1 cellular context compared by ENCODE assay signal in genomic region chr17:795276-795675, GRCh38.
TF ChIP-seq lines count a peak whose summit lies in the region.

No MANE protein-coding gene starts in this region.

TF ChIP-seq in WTC11, 78 proteins besides CTCF, POLR2A, EP300 and RAD21 (continued from another document):
- TF ChIP-seq, protein P1, sequence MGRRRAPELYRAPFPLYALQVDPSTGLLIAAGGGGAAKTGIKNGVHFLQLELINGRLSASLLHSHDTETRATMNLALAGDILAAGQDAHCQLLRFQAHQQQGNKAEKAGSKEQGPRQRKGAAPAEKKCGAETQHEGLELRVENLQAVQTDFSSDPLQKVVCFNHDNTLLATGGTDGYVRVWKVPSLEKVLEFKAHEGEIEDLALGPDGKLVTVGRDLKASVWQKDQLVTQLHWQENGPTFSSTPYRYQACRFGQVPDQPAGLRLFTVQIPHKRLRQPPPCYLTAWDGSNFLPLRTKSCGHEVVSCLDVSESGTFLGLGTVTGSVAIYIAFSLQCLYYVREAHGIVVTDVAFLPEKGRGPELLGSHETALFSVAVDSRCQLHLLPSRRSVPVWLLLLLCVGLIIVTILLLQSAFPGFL (CRISPR knock-in tag; IDR thresholded peaks at IDR 0.05; ENCODE audit: borderline replicate concordance) = no peak
- TF ChIP-seq ZNF219 (CRISPR knock-in tag; IDR thresholded peaks at IDR 0.05; ENCODE audit: borderline replicate concordance) (no peak), CREB1 (CRISPR knock-in tag; IDR thresholded peaks at IDR 0.05) (no peak), HMGA2 (CRISPR knock-in tag; IDR thresholded peaks at IDR 0.05) (no peak), ATF2 (CRISPR knock-in tag; IDR thresholded peaks at IDR 0.05; ENCODE audit: borderline replicate concordance, low read depth) (no peak), ZNF396 (CRISPR knock-in tag; IDR thresholded peaks at IDR 0.05; ENCODE audit: borderline replicate concordance) (no peak), FOXP4 (CRISPR knock-in tag; IDR thresholded peaks at IDR 0.05) (no peak), SOX15 (CRISPR knock-in tag; IDR thresholded peaks at IDR 0.05) (no peak)
- TF ChIP-seq, protein P2, sequence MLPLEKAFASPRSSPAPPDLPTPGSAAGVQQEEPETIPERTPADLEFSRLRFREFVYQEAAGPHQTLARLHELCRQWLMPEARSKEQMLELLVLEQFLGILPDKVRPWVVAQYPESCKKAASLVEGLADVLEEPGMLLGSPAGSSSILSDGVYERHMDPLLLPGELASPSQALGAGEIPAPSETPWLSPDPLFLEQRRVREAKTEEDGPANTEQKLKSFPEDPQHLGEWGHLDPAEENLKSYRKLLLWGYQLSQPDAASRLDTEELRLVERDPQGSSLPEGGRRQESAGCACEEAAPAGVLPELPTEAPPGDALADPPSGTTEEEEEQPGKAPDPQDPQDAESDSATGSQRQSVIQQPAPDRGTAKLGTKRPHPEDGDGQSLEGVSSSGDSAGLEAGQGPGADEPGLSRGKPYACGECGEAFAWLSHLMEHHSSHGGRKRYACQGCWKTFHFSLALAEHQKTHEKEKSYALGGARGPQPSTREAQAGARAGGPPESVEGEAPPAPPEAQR (CRISPR knock-in tag; IDR thresholded peaks at IDR 0.05) = no peak
- TF ChIP-seq, protein P3, sequence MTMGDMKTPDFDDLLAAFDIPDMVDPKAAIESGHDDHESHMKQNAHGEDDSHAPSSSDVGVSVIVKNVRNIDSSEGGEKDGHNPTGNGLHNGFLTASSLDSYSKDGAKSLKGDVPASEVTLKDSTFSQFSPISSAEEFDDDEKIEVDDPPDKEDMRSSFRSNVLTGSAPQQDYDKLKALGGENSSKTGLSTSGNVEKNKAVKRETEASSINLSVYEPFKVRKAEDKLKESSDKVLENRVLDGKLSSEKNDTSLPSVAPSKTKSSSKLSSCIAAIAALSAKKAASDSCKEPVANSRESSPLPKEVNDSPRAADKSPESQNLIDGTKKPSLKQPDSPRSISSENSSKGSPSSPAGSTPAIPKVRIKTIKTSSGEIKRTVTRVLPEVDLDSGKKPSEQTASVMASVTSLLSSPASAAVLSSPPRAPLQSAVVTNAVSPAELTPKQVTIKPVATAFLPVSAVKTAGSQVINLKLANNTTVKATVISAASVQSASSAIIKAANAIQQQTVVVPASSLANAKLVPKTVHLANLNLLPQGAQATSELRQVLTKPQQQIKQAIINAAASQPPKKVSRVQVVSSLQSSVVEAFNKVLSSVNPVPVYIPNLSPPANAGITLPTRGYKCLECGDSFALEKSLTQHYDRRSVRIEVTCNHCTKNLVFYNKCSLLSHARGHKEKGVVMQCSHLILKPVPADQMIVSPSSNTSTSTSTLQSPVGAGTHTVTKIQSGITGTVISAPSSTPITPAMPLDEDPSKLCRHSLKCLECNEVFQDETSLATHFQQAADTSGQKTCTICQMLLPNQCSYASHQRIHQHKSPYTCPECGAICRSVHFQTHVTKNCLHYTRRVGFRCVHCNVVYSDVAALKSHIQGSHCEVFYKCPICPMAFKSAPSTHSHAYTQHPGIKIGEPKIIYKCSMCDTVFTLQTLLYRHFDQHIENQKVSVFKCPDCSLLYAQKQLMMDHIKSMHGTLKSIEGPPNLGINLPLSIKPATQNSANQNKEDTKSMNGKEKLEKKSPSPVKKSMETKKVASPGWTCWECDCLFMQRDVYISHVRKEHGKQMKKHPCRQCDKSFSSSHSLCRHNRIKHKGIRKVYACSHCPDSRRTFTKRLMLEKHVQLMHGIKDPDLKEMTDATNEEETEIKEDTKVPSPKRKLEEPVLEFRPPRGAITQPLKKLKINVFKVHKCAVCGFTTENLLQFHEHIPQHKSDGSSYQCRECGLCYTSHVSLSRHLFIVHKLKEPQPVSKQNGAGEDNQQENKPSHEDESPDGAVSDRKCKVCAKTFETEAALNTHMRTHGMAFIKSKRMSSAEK (CRISPR knock-in tag; IDR thresholded peaks at IDR 0.05; ENCODE audit: borderline replicate concordance) = no peak
TF ChIP-seq in WTC11: peak in this region for 0.
